In the genomic region with DNA sequence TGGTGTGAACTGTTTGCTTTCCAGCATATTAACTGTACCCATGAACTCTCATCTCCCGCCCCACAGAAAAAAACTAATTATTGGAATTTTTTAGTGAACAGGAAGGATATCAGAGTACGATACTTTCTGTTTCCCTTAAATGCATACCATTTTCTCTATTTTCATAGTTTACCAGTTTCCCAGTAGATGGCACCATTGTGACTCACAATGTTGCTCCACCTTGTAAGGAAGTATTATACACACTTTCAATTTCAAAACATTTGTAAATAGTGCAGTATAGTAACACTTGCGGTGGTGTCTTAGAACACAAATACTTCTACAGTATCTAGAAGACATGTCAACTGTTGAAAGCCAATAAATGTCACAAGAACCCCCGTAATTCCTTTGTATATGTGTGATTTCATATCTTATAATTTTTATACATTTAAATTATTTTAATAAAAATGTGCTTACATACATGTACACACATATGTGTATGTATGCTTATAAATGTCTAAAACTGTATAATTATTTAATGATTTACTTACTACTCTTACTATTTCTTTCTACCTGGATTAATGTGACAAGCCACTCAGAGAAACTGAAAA, we compare ENCODE assay signal across 8 cellular contexts.
DNase-seq lines count a peak whose midpoint lies in the region; ATAC-seq and TF ChIP-seq lines count a peak whose summit lies in the region.

No MANE protein-coding gene starts in this region.

- H3K27ac Mint-ChIP-seq in activated CD4-positive, alpha-beta T cell treated with anti-CD3 and anti-CD28 coated beads for 36 hours, result peak overlapping the region; percentile 4
- H3K27ac Mint-ChIP-seq in nephron, result peak overlapping the region in 2 of 3 experiments; percentile 32 to 42

- H3K27me3 Mint-ChIP-seq in activated CD4-positive, alpha-beta T cell treated with anti-CD3 and anti-CD28 coated beads for 36 hours, result peaks cover 2% of the 10 kb centered on the region
- no peaks in the 10 kb centered on the region for H3K27me3 Mint-ChIP-seq in nephron (ENCODE audit: low read depth)

- no peak for TF ChIP-seq POLR2A in erythroblast (IDR thresholded peaks at IDR 0.05; ENCODE audit: low read length)

- peak overlapping the region; percentile 25 for H3K4me3 Mint-ChIP-seq in activated CD4-positive, alpha-beta T cell treated with anti-CD3 and anti-CD28 coated beads for 36 hours
- H3K4me3 Mint-ChIP-seq in nephron, result peak overlapping the region in 2 of 3 experiments; percentile 3 to 64

- intact Hi-C loops in activated CD4-positive, alpha-beta T cell treated with anti-CD3 and anti-CD28 coated beads for 36 hours (cut with DNase I, micrococcal nuclease), result loop anchor here (1.0 to 10.0 kb wide), 4 partner anchors 266 to 1350 kb away; no protein-coding TSS in a partner anchor

- CTCF ChIA-PET in activated CD4-positive, alpha-beta T cell treated with anti-CD3 and anti-CD28 coated beads for 36 hours (lab: Charles Lee), result interaction anchor here (1.1 to 1.6 kb wide), 3 partner anchors 7 to 16 kb away, joined by 3 to 4 read pairs (median 4); no protein-coding TSS in a partner anchor

- peak; percentile 6 for DNase-seq in activated CD4-positive, alpha-beta T cell treated with anti-CD3 and anti-CD28 coated beads for 36 hours
- no peak for DNase-seq in activated CD4-positive, alpha-beta T cell treated with anti-CD3 and anti-CD28 coated beads, Interleukin-2, amount 50 U/mL, for 48 hours
- DNase-seq in HuH-7 (ENCODE audit: low spot score) (peak; percentile 15), SKM-1 treated with dmso at 0.1 percent for 144 hours (lab: John Stamatoyannopoulos, UW; ENCODE audit: unreplicated experiment) (peak; percentile 78), erythroblast (lab: John Stamatoyannopoulos, UW) (peak; percentile 30 to 48), GM19240 (ENCODE audit: insufficient read length, low spot score) (no peak)

- POLR2A ChIA-PET in activated CD4-positive, alpha-beta T cell treated with anti-CD3 and anti-CD28 coated beads for 36 hours (lab: Charles Lee), result no interaction called here

- TF ChIP-seq CTCF in nephron (IDR thresholded peaks at IDR 0.05; ENCODE audit: unreplicated experiment in 3 of 3), result peak; percentile 58 to 64 (median 63)

- no peaks in the 10 kb centered on the region for H3K9me3 Mint-ChIP-seq in activated CD4-positive, alpha-beta T cell treated with anti-CD3 and anti-CD28 coated beads for 36 hours (ENCODE audit: low read depth)
- H3K9me3 Mint-ChIP-seq in nephron, result no peaks in the 10 kb centered on the region

- H3K36me3 Mint-ChIP-seq in activated CD4-positive, alpha-beta T cell treated with anti-CD3 and anti-CD28 coated beads for 36 hours (ENCODE audit: low read depth), result no peaks in the 10 kb centered on the region
- H3K36me3 Mint-ChIP-seq in nephron (ENCODE audit: low read depth), result no peaks in the 10 kb centered on the region

- H3K4me1 Mint-ChIP-seq in activated CD4-positive, alpha-beta T cell treated with anti-CD3 and anti-CD28 coated beads for 36 hours, result peaks cover 8% of the 10 kb centered on the region
- H3K4me1 Mint-ChIP-seq in nephron, result peaks cover 14% of the 10 kb centered on the region

- ATAC-seq in activated CD4-positive, alpha-beta T cell treated with anti-CD3 and anti-CD28 coated beads for 36 hours, result peak; percentile 90
- peak; percentile 98 for ATAC-seq in GM21529 (IDR thresholded peaks at IDR 0.05; ENCODE audit: unreplicated experiment)

Comparison
In these comparisons a context has a peak if more than half of its experiments do, and no peak if none do; other contexts are left out.
1. DNase-seq: peak in activated CD4-positive, alpha-beta T cell treated with anti-CD3 and anti-CD28 coated beads for 36 hours (single experiment), HuH-7 (single experiment), SKM-1 treated with dmso at 0.1 percent for 144 hours (single experiment) and erythroblast (2 of 2); none in activated CD4-positive, alpha-beta T cell treated with anti-CD3 and anti-CD28 coated beads, Interleukin-2, amount 50 U/mL, for 48 hours (0 of 2) and GM19240 (single experiment).